ENCODE assay signal across 20 cellular contexts in the genomic region with DNA sequence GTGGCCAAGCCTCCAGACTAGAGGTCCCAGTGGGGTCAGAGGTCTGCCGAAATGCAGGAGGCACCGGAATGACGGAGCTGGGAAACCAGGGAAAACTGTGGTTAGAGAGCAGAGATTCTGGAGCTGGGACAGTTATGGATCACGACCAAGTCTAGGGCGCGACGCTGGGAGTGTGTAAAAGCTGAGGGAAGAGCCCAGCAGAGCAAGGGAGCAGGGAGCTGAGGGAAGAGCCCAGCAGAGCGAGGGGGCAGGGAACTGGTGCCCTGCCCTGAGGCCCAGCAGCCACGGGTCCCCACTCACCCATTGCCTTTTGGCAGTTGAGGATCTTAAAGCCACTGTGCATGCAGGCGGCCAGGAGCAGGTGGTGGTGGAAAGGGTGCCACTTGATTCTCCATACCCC. TPM values are rescaled to one million over a fixed set of nuclear protein-coding genes. Genes with fewer than 3 reads are reported as not detected.
DNase-seq lines count a peak whose midpoint lies in the region; ATAC-seq, FAIRE-seq and TF ChIP-seq lines count a peak whose summit lies in the region.
"Had no signal": no experiment of that assay in that cellular context is flagged by ENCODE, and none has a peak within 500 bp of the region (broad histone marks: within the 10 kb centered on the region; RNA-seq: fewer than 3 reads in every experiment).

No MANE protein-coding gene starts in this region.

- TF ChIP-seq CTCF in MCF 10A (IDR thresholded peaks at IDR 0.05; ENCODE audit: unreplicated experiment) = no peak
- no peak for TF ChIP-seq CTCF in mammary epithelial cell (conservative IDR thresholded peaks at IDR 0.05 in 1 of 2, IDR thresholded peaks at IDR 0.05 in 1 of 2; ENCODE audit: extremely low read depth in 1 of 2, insufficient read depth in 1 of 2, low read depth in 1 of 2, low read length in 2 of 2)
- no peak for TF ChIP-seq CTCF in HEK293 (tag by site-specific recombination; IDR thresholded peaks at IDR 0.05)
- TF ChIP-seq CTCF in bronchial epithelial cell (IDR thresholded peaks at IDR 0.05; ENCODE audit: insufficient read depth, low read length, severe bottlenecking) = no peak

- H3K36me3 Mint-ChIP-seq in MCF 10A (ENCODE audit: insufficient read depth, unreplicated experiment) = peaks cover 43% of the 10 kb centered on the region
- H3K36me3 Mint-ChIP-seq in stimulated activated effector memory CD8-positive, alpha-beta T cell treated with anti-CD3 and anti-CD28 coated beads, Interleukin-12 subunit alpha, Interleukin-12 subunit beta, amount 100 ng/mL, for 72 hours = peaks cover 58% of the 10 kb centered on the region

- no peak overlapping the region for H3K9ac ChIP-seq in mammary epithelial cell (ENCODE audit: insufficient read depth, low read length)

- FAIRE-seq in bronchial epithelial cell (lab: Jason Lieb, UNC) = peak; percentile 28
- FAIRE-seq: GM12892 had no signal

- no peaks in the 10 kb centered on the region for H4K20me1 ChIP-seq in mammary epithelial cell (ENCODE audit: insufficient read depth, low read length)

- no peaks in the 10 kb centered on the region for H3K27me3 ChIP-seq in mammary epithelial cell (ENCODE audit: insufficient read depth, low read length)
- no peaks in the 10 kb centered on the region for H3K27me3 ChIP-seq in bronchial epithelial cell (ENCODE audit: control insufficient read depth, insufficient read depth, low read length)
- H3K27me3 ChIP-seq in effector memory CD4-positive, alpha-beta T cell (replicated peaks; ENCODE audit: control insufficient read depth, insufficient read depth, low read length, poor library complexity, severe bottlenecking) = no peaks in the 10 kb centered on the region

- 88% methylated on average over 10 of the region's 10 CpGs for WGBS in mammary epithelial cell (ENCODE audit: low coverage, missing lambda C conversion rate)

- CTCF ChIA-PET in MCF 10A (lab: Yijun Ruan, JAX) (interaction anchor here (0.6 kb wide), 1 partner anchor 16 kb away, joined by 4 read pairs; no protein-coding TSS in a partner anchor), mammary epithelial cell (lab: Charles Lee; ENCODE audit: low non-redundant PET) (no interaction called here), HEK293 (lab: Yijun Ruan, JAX) (interaction anchor here (0.6 kb wide), 1 partner anchor 107 kb away, joined by 3 read pairs; no protein-coding TSS in a partner anchor)

- H3K9me3 ChIP-seq in mammary epithelial cell (replicated peaks; ENCODE audit: insufficient read depth, low read length) (no peaks in the 10 kb centered on the region), HEK293 (ENCODE audit: control insufficient read depth, insufficient read depth, low read depth, low read length) (no peaks in the 10 kb centered on the region)
- no peaks in the 10 kb centered on the region for H3K9me3 ChIP-seq in effector memory CD4-positive, alpha-beta T cell (ENCODE audit: control insufficient read depth, low read length)

- dilution Hi-C loops in mammary epithelial cell (cut with HindIII; ENCODE audit: low sequenced_read_pairs) = no loop called here

- in situ Hi-C loops in mammary epithelial cell (cut with MboI; ENCODE audit: low sequenced_read_pairs in 2 of 2) = no loop called here

- H2AFZ ChIP-seq in mammary epithelial cell (ENCODE audit: low read depth, low read length) = no peak overlapping the region

- H3K79me2 ChIP-seq in mammary epithelial cell (ENCODE audit: insufficient read depth, low read length) = peaks cover 9% of the 10 kb centered on the region

- POLR2A ChIA-PET in MCF 10A (lab: Yijun Ruan, JAX) (no interaction called here), HEK293 (lab: Yijun Ruan, JAX) (no interaction called here)

- BruUV-seq in MCF 10A (replicated peaks; lab: Mats Ljungman, UMichigan) (no TSS peak), mammary epithelial cell (replicated peaks; lab: Mats Ljungman, UMichigan) (no TSS peak)

- H3K4me1 ChIP-seq in mammary epithelial cell (ENCODE audit: insufficient read depth, low read length) (no peaks in the 10 kb centered on the region), HEK293 (ENCODE audit: control insufficient read depth, insufficient read depth, low read length) (no peaks in the 10 kb centered on the region)
- H3K4me1 ChIP-seq in effector memory CD4-positive, alpha-beta T cell (ENCODE audit: control insufficient read depth, insufficient read depth, low read length, poor library complexity, severe bottlenecking) = no peaks in the 10 kb centered on the region

- no peak overlapping the region for H3K27ac ChIP-seq in mammary epithelial cell (ENCODE audit: insufficient read depth, low read depth, low read length)
- H3K27ac ChIP-seq in HEK293 (ENCODE audit: extremely low read depth, low read depth, low read length) = no peak overlapping the region
- H3K27ac ChIP-seq in effector memory CD4-positive, alpha-beta T cell (ENCODE audit: insufficient read depth, low read length, poor library complexity, severe bottlenecking) = no peak overlapping the region

- H3K4me3 Mint-ChIP-seq in MCF 10A (ENCODE audit: unreplicated experiment) = no peak overlapping the region
- H3K4me3 Mint-ChIP-seq in stimulated activated effector memory CD8-positive, alpha-beta T cell treated with anti-CD3 and anti-CD28 coated beads, Interleukin-12 subunit alpha, Interleukin-12 subunit beta, amount 100 ng/mL, for 72 hours = no peak overlapping the region
- H3K4me3 Mint-ChIP-seq: CD4-positive, alpha-beta memory T cell had no signal

- intact Hi-C loops in MCF 10A (cut with micrococcal nuclease) (no loop called here), mammary epithelial cell (cut with micrococcal nuclease) (no loop called here)

- H3K4me2 ChIP-seq in mammary epithelial cell (ENCODE audit: insufficient read depth, low read depth, low read length) = no peak overlapping the region

- DNase-seq in MCF 10A (ENCODE audit: unreplicated experiment) (no peak), mammary epithelial cell (no peak), bronchial epithelial cell (ENCODE audit: low read depth) (no peak), NCI-H2081 (lab: John Stamatoyannopoulos, UW) (no peak)
- DNase-seq in stimulated activated effector memory CD8-positive, alpha-beta T cell treated with anti-CD3 and anti-CD28 coated beads, Interleukin-12 subunit alpha, Interleukin-12 subunit beta, amount 100 ng/mL, for 72 hours (ENCODE audit: low spot score in 2 of 2) = no peak
- DNase-seq in effector memory CD4-positive, alpha-beta T cell = no peak
- DNase-seq: CD4-positive, alpha-beta memory T cell; DMS153; GOT3; Karpas-422; NCI-H1694; NCI-H2081 treated with DMSO at 0.1 percent for 48 hours; NCI-H2171 treated with DMSO at 0.1 percent for 48 hours; NCI-H748 treated with DMSO at 0.1 percent for 48 hours had no signal

- H3K27ac Mint-ChIP-seq in MCF 10A (ENCODE audit: low read depth, unreplicated experiment) = peak overlapping the region; percentile 50
- peak overlapping the region; percentile 79 for H3K27ac Mint-ChIP-seq in stimulated activated effector memory CD8-positive, alpha-beta T cell treated with anti-CD3 and anti-CD28 coated beads, Interleukin-12 subunit alpha, Interleukin-12 subunit beta, amount 100 ng/mL, for 72 hours

- no peak for ATAC-seq in stimulated activated effector memory CD8-positive, alpha-beta T cell treated with anti-CD3 and anti-CD28 coated beads, Interleukin-12 subunit alpha, Interleukin-12 subunit beta, amount 100 ng/mL, for 72 hours
- ATAC-seq in GM19455 (IDR thresholded peaks at IDR 0.05; ENCODE audit: unreplicated experiment) = no peak
- ATAC-seq: HCT116, SK-N-SH treated with all-trans-retinoic acid at 6 μM for 48 hours had no signal

- H3K4me3 ChIP-seq in mammary epithelial cell (replicated peaks in 1 of 3; ENCODE audit: insufficient read depth in 1 of 3, low read depth in 2 of 3, low read length in 3 of 3) = no peak overlapping the region
- H3K4me3 ChIP-seq in HEK293 (ENCODE audit: low read depth, low read length) = no peak overlapping the region
- H3K4me3 ChIP-seq in bronchial epithelial cell (ENCODE audit: low read depth, low read length) = no peak overlapping the region
- H3K4me3 ChIP-seq in effector memory CD4-positive, alpha-beta T cell (ENCODE audit: insufficient read depth, low read depth, low read length, poor library complexity, severe bottlenecking) = no peak overlapping the region

- H3K36me3 ChIP-seq in mammary epithelial cell (ENCODE audit: insufficient read depth, low read length) (peaks cover 11% of the 10 kb centered on the region), HEK293 (ENCODE audit: control insufficient read depth in 2 of 2, insufficient read depth in 1 of 2, low read length in 2 of 2) (peaks cover 12 to 58% of the 10 kb centered on the region in 2 experiments; a peak in 2 of 3 replicates), bronchial epithelial cell (ENCODE audit: control insufficient read depth, insufficient read depth, low read length) (peaks cover 17% of the 10 kb centered on the region)
- peaks cover 21% of the 10 kb centered on the region for H3K36me3 ChIP-seq in effector memory CD4-positive, alpha-beta T cell (ENCODE audit: control insufficient read depth, insufficient read depth, low read length)

- H3K27me3 Mint-ChIP-seq in MCF 10A (ENCODE audit: insufficient read depth, unreplicated experiment) = no peaks in the 10 kb centered on the region
- H3K27me3 Mint-ChIP-seq: CD4-positive, alpha-beta memory T cell had no signal

- peaks cover 7% of the 10 kb centered on the region for H3K4me1 Mint-ChIP-seq in MCF 10A (ENCODE audit: insufficient read depth, unreplicated experiment)
- H3K4me1 Mint-ChIP-seq in stimulated activated effector memory CD8-positive, alpha-beta T cell treated with anti-CD3 and anti-CD28 coated beads, Interleukin-12 subunit alpha, Interleukin-12 subunit beta, amount 100 ng/mL, for 72 hours = peaks cover 20% of the 10 kb centered on the region

- no peaks in the 10 kb centered on the region for H3K9me3 Mint-ChIP-seq in MCF 10A (ENCODE audit: unreplicated experiment)
- no peaks in the 10 kb centered on the region for H3K9me3 Mint-ChIP-seq in stimulated activated effector memory CD8-positive, alpha-beta T cell treated with anti-CD3 and anti-CD28 coated beads, Interleukin-12 subunit alpha, Interleukin-12 subunit beta, amount 100 ng/mL, for 72 hours
- H3K9me3 Mint-ChIP-seq: CD4-positive, alpha-beta memory T cell had no signal

RNA-seq across cellular contexts. Expression of a gene that starts 12.5 kb away (rescaled TPM):
- total RNA-seq in MCF 10A (2022) (37.6 and 43.0 TPM in 2 replicates), mammary epithelial cell (10 to 100 TPM; 31.3 to 46.1 TPM), bronchial epithelial cell (64.2 and 81.8 TPM in 2 replicates)
- polyA plus RNA-seq in mammary epithelial cell = 35.8 TPM
- 1.6 TPM for polyA minus RNA-seq in mammary epithelial cell

RNA-seq across cellular contexts. Expression of a gene that starts 13.9 kb away (rescaled TPM):
- total RNA-seq in MCF 10A (2022) (0.86 and 1.2 TPM in 2 replicates), mammary epithelial cell (1 to 10 TPM; 1.3 to 1.7 TPM), bronchial epithelial cell (0.26 TPM in 2 replicates)
- 0.25 TPM for polyA plus RNA-seq in mammary epithelial cell
- polyA minus RNA-seq in mammary epithelial cell = not detected
- total RNA-seq: G401 had no signal

RNA-seq across cellular contexts. Expression of a gene that starts 14.6 kb away (rescaled TPM):
- total RNA-seq in MCF 10A (2022) (45.7 and 46.4 TPM in 2 replicates), mammary epithelial cell (10 to 100 TPM; 25.0 to 41.4 TPM), bronchial epithelial cell (23.6 and 33.7 TPM in 2 replicates)
- polyA plus RNA-seq in mammary epithelial cell = 26.8 TPM
- 31.9 TPM for polyA minus RNA-seq in mammary epithelial cell

RNA-seq across cellular contexts. Expression of a gene that starts 26.2 kb away (rescaled TPM):
- 42.9 and 51.9 TPM in 2 replicates for total RNA-seq in MCF 10A (2022)
- total RNA-seq in mammary epithelial cell = 10 to 100 TPM; 10.2 to 48.0 TPM
- 41.5 TPM for polyA plus RNA-seq in mammary epithelial cell
- 30.2 TPM for polyA minus RNA-seq in mammary epithelial cell
- total RNA-seq in bronchial epithelial cell = 30.7 and 34.2 TPM in 2 replicates

RNA-seq across cellular contexts. Expression of a gene that starts 41.4 kb away (rescaled TPM):
- total RNA-seq in MCF 10A (2022) (88.9 and 125 TPM in 2 replicates), mammary epithelial cell (100 to 1,000 TPM in 1 of 2 donors, 10 to 100 TPM in 1; 35.0 to 153 TPM), bronchial epithelial cell (114 and 136 TPM in 2 replicates)
- 146 TPM for polyA plus RNA-seq in mammary epithelial cell
- 137 TPM for polyA minus RNA-seq in mammary epithelial cell
